In the genomic region with DNA sequence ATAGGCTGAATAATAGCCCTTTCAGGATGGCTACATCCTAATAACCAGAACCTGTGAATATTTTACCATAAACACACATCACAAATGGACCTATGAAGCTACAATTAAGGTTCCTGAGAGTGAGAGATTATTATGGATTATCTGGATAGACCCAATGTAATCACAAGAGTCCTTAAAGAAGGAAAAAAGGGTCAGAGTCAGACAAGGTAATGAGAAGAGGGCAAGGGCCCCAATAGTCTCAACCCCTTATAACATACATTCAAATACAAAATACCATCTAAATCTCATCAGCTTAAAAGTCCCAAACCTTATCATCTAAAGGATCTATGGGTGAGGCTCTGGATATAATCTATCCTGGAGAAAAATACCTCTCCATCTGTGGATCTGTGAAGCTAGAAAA, we compare ENCODE assay signal across 31 cellular contexts.
"Had no signal": no experiment of that assay in that cellular context is flagged by ENCODE, and none has a peak within 500 bp of the region (broad histone marks: within the 10 kb centered on the region; RNA-seq: fewer than 3 reads in every experiment).

No MANE protein-coding gene starts in this region.

- ATAC-seq: activated naive CD4-positive, alpha-beta T cell treated with anti-CD3 and anti-CD28 coated beads, Interleukin-2, amount 50 U/mL, for 72 hours; activated naive CD8-positive, alpha-beta T cell treated with anti-CD3 and anti-CD28 coated beads, Interleukin-2, amount 50 U/mL, for 24 hours; activated T-cell treated with anti-CD3 and anti-CD28 coated beads, Interleukin-2, amount 50 U/mL, for 4 hours; activated T-cell treated with anti-CD3 and anti-CD28 coated beads, Interleukin-2, amount 50 U/mL, for 72 hours; activated T-helper 17 cell treated with anti-CD3 and anti-CD28 coated beads, Interleukin-2, amount 50 U/mL, for 72 hours; body of pancreas had no signal

- DNase-seq: activated effector memory CD4-positive, alpha-beta T cell treated with anti-CD3 and anti-CD28 coated beads, Interleukin-2, amount 50 U/mL, for 16 hours; activated effector memory CD4-positive, alpha-beta T cell treated with Interleukin-2 at 50 U/mL for 16 hours; activated gamma-delta T cell; activated gamma-delta T cell treated with Interleukin-2 at 50 U/mL for 16 hours; activated naive CD4-positive, alpha-beta T cell; activated naive CD4-positive, alpha-beta T cell treated with anti-CD3 and anti-CD28 coated beads for 36 hours; activated naive CD4-positive, alpha-beta T cell treated with anti-CD3 and anti-CD28 coated beads, Interleukin-2, amount 10 ng/mL, durations not matched to agents 7 days and 5 days; activated naive CD4-positive, alpha-beta T cell treated with anti-CD3 and anti-CD28 coated beads, Interleukin-2, amount 50 U/mL, for 16 hours; activated naive CD4-positive, alpha-beta T cell treated with Interleukin-2 at 50 U/mL for 16 hours; activated naive CD8-positive, alpha-beta T cell treated with anti-CD3 and anti-CD28 coated beads for 36 hours; activated naive CD8-positive, alpha-beta T cell treated with anti-CD3 and anti-CD28 coated beads, Interleukin-2, amount 10 ng/mL, durations not matched to agents 7 days and 5 days; activated naive CD8-positive, alpha-beta T cell treated with anti-CD3 and anti-CD28 coated beads, Interleukin-2, amount 50 U/mL, for 24 hours; activated T-cell treated with anti-CD3 and anti-CD28 coated beads, Interleukin-2, amount 50 U/mL, for 24 hours; activated T-cell treated with anti-CD3 and anti-CD28 coated beads, Interleukin-2, amount 50 U/mL, for 4 hours; activated T-cell treated with anti-CD3 and anti-CD28 coated beads, Interleukin-2, amount 50 U/mL, for 48 hours; activated T-cell treated with anti-CD3 and anti-CD28 coated beads, Interleukin-2, amount 50 U/mL, for 72 hours; adrenal gland; amniotic stem cell; amygdala; anterior cingulate cortex; aorta; body of pancreas; brain microvascular endothelial cell; caudate nucleus; central memory CD4-positive, alpha-beta T cell; cerebellar nuclear complex had no signal

- H3K4me1 ChIP-seq: adrenal gland, ascending aorta, body of pancreas, breast epithelium had no signal

- H3K27ac ChIP-seq: adrenal gland, ascending aorta, body of pancreas, brain microvascular endothelial cell, breast epithelium, cardiac muscle cell had no signal

- H3K9me3 ChIP-seq: adrenal gland, body of pancreas had no signal

- H3K27me3 ChIP-seq: adrenal gland, ascending aorta, body of pancreas, brain microvascular endothelial cell, breast epithelium, cardiac muscle cell had no signal

- H3K4me3 ChIP-seq: adrenal gland, ascending aorta, body of pancreas, breast epithelium, cardiac muscle cell had no signal

- H3K36me3 ChIP-seq: adrenal gland, ascending aorta, brain microvascular endothelial cell, breast epithelium, cardiac muscle cell had no signal
